ENCODE assay signal across 24 cellular contexts in the genomic region with DNA sequence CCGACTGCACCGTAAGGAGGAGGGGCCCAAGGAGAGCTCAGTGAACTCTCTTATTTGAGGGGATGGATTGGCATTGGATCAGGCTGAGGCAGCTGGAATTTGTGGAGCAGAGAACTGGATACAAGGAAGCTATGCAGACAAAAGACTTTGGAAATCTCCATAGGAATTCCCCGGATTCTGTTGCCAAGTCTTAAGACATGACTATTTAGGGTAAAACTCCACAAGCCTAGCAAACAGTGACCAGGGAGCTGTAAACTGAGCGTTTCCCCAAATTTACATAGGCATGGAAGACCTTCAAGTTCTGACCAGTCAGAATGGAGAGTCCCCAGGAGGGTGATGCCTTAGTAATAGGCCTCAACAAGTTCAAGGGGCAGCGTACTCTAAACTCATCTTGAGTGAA.
A peak's percentile ranks its signal among the peaks of the same experiment; 100 is the strongest.
DNase-seq lines count a peak whose midpoint lies in the region; ATAC-seq, FAIRE-seq and TF ChIP-seq lines count a peak whose summit lies in the region.
"Had no signal": no experiment of that assay in that cellular context is flagged by ENCODE, and none has a peak within 500 bp of the region (broad histone marks: within the 10 kb centered on the region; RNA-seq: fewer than 3 reads in every experiment).

No MANE protein-coding gene starts in this region.

- no peak for FAIRE-seq in frontal cortex (lab: Jason Lieb, UNC)

- no peak overlapping the region for H3K4me2 ChIP-seq in neural progenitor cell

- no peaks in the 10 kb centered on the region for H3K36me3 Mint-ChIP-seq in neural progenitor cell
- H3K36me3 Mint-ChIP-seq: CD14-positive monocyte, IgD-negative memory B cell had no signal

- H3K4me1 Mint-ChIP-seq in neural progenitor cell, result peaks cover 50% of the 10 kb centered on the region
- H3K4me1 Mint-ChIP-seq: CD14-positive monocyte, IgD-negative memory B cell had no signal

- H3K27ac ChIP-seq in HUES48 (ENCODE audit: low read depth, low read length) (peak overlapping the region; percentile 70), neural progenitor cell (no peak overlapping the region), dorsolateral prefrontal cortex (no peak overlapping the region)
- H3K27ac ChIP-seq: left lung, parathyroid adenoma, right lobe of liver, thyroid gland, VCaP had no signal

- H3K27me3 ChIP-seq in HUES48 (ENCODE audit: control insufficient read depth, insufficient read depth, low read length) (no peaks in the 10 kb centered on the region; the same call in 1 of the 2 replicates), neural progenitor cell (peaks cover 16% of the 10 kb centered on the region), dorsolateral prefrontal cortex (peaks cover 0 to 8% (median 0%) of the 10 kb centered on the region in 45 donors)
- H3K27me3 ChIP-seq: right lobe of liver, thyroid gland had no signal

- H3F3A ChIP-seq in neural progenitor cell (ENCODE audit: low read depth), result peaks cover 13% of the 10 kb centered on the region

- DNase-seq in astrocyte of the hippocampus (ENCODE audit: low read depth, low spot score) (peak; percentile 88), fibroblast of the aortic adventitia (ENCODE audit: low read depth) (peak; percentile 70), neural progenitor cell (ENCODE audit: low spot score) (peak; percentile 56), frontal cortex (ENCODE audit: low spot score in 2 of 2) (no peak), dorsolateral prefrontal cortex (no peak)
- DNase-seq: activated CD4-positive, alpha-beta T cell treated with anti-CD3 and anti-CD28 coated beads, Interleukin-2, amount 10 ng/mL, durations not matched to agents 24 days and 14 days; activated naive CD4-positive, alpha-beta T cell treated with anti-CD3 and anti-CD28 coated beads, Interleukin-2, amount 50 U/mL, for 16 hours; activated T-cell treated with anti-CD3 and anti-CD28 coated beads, Interleukin-2, amount 50 U/mL, for 48 hours; cerebellar nuclear complex; glutamatergic neuron; left lung; NCI-H1092 treated with DMSO at 0.1 percent for 48 hours; NCI-H187 treated with DMSO at 0.1 percent for 48 hours; nephron progenitor cell; right lobe of liver; thyroid gland had no signal

- no peak overlapping the region for H2AFZ ChIP-seq in neural progenitor cell (replicated peaks)
- H2AFZ ChIP-seq: parathyroid adenoma had no signal

- no peak for ATAC-seq in GM19351 (IDR thresholded peaks at IDR 0.05; ENCODE audit: unreplicated experiment)
- ATAC-seq: left lung, right lobe of liver, SK-N-SH treated with all-trans-retinoic acid at 6 μM for 48 hours had no signal

- peaks cover 6% of the 10 kb centered on the region for H3K4me1 ChIP-seq in HUES48 (ENCODE audit: control insufficient read depth, insufficient read depth, low read length)
- H3K4me1 ChIP-seq in neural progenitor cell, result peaks cover 40% of the 10 kb centered on the region
- H3K4me1 ChIP-seq: left lung, parathyroid adenoma, right lobe of liver, thyroid gland had no signal

- H3K4me3 Mint-ChIP-seq in neural progenitor cell, result peak overlapping the region; percentile 9
- H3K4me3 Mint-ChIP-seq: activated CD4-positive, alpha-beta T cell treated with anti-CD3 and anti-CD28 coated beads, Interleukin-2, amount 10 ng/mL, durations not matched to agents 24 days and 14 days; CD14-positive monocyte; nephron progenitor cell; stimulated activated naive CD8-positive, alpha-beta T cell treated with anti-CD3 and anti-CD28 coated beads, Interleukin-15, Interleukin-2, amounts not matched to agents 100 ng/mL and 50 ng/mL, for 24 hours had no signal

- peaks cover 20% of the 10 kb centered on the region for H4K20me1 ChIP-seq in neural progenitor cell (ENCODE audit: low read depth)

- peaks cover 16% of the 10 kb centered on the region for H3K9me3 Mint-ChIP-seq in neural progenitor cell

- no peaks in the 10 kb centered on the region for H3K79me2 ChIP-seq in neural progenitor cell (ENCODE audit: low read depth)
- H3K79me2 ChIP-seq: parathyroid adenoma had no signal

- no peak overlapping the region for H3K27ac Mint-ChIP-seq in neural progenitor cell
- H3K27ac Mint-ChIP-seq: activated CD4-positive, alpha-beta T cell treated with anti-CD3 and anti-CD28 coated beads, Interleukin-2, amount 10 ng/mL, durations not matched to agents 24 days and 14 days; IgD-negative memory B cell; nephron progenitor cell; stimulated activated naive CD8-positive, alpha-beta T cell treated with anti-CD3 and anti-CD28 coated beads, Interleukin-15, Interleukin-2, amounts not matched to agents 100 ng/mL and 50 ng/mL, for 24 hours had no signal

- H3K9ac ChIP-seq in HUES48 (ENCODE audit: low read depth, low read length) (no peak overlapping the region), neural progenitor cell (no peak overlapping the region)
- H3K9ac ChIP-seq: parathyroid adenoma had no signal

- H3K9me3 ChIP-seq in HUES48 (ENCODE audit: control insufficient read depth, insufficient read depth, low read length) (peaks cover 13% of the 10 kb centered on the region), neural progenitor cell (ENCODE audit: low read depth) (peaks cover 12% of the 10 kb centered on the region)
- H3K9me3 ChIP-seq: right lobe of liver, thyroid gland had no signal

- TF ChIP-seq CTCF in fibroblast of the aortic adventitia (IDR thresholded peaks at IDR 0.05; ENCODE audit: insufficient read depth, low read length) (no peak), neural progenitor cell (IDR thresholded peaks at IDR 0.05) (no peak), dorsolateral prefrontal cortex (IDR thresholded peaks at IDR 0.05 in 54 of 56, conservative IDR thresholded peaks at IDR 0.05 in 2 of 56; ENCODE audit: low read depth in 1 of 56, partially characterized antibody in 56 of 56) (no peak)

- intact Hi-C loops in dorsolateral prefrontal cortex (cut with DNase I), result no loop called here

- peaks cover 13% of the 10 kb centered on the region for H3K27me3 Mint-ChIP-seq in neural progenitor cell (ENCODE audit: insufficient read depth, low read depth)

- H3K4me3 ChIP-seq in HUES48 (ENCODE audit: low read depth, low read length), result no peak overlapping the region
- no peak overlapping the region for H3K4me3 ChIP-seq in fibroblast of the aortic adventitia (ENCODE audit: low read depth, low read length)
- no peak overlapping the region for H3K4me3 ChIP-seq in neural progenitor cell
- no peak overlapping the region for H3K4me3 ChIP-seq in dorsolateral prefrontal cortex
- H3K4me3 ChIP-seq: left lung, right lobe of liver, thyroid gland had no signal

- H3K36me3 ChIP-seq in HUES48 (ENCODE audit: control insufficient read depth, insufficient read depth, low read length) (no peaks in the 10 kb centered on the region), neural progenitor cell (peaks cover 12% of the 10 kb centered on the region)
- H3K36me3 ChIP-seq: left lung, right lobe of liver, thyroid gland had no signal

Comparison
In these comparisons a context has a peak if more than half of its experiments do, and no peak if none do; other contexts are left out.
1. DNase-seq: peak in astrocyte of the hippocampus (single experiment), fibroblast of the aortic adventitia (single experiment) and neural progenitor cell (single experiment); none in frontal cortex (0 of 2) and dorsolateral prefrontal cortex (0 of 10).